In the genomic region with DNA sequence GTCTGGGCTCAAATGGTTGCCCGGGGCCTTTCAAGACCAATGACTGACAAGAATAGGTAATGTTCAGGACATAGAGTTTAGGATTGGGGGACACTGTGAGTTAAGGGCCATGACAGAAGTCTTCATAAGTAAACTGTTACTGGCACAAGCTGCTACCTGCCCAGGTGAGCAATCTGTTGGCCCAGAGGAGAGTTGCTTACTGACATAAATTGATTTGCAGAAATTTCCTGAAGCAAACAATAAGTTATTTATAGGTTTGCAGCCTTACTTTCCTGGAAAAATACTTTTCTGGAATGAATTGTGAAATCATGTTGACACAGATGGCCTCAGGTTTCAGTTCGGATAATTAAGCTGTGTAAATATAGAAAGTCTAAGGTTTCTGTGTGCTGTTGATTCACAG, we compare ENCODE assay signal across 8 cellular contexts.
DNase-seq lines count a peak whose midpoint lies in the region; ATAC-seq and TF ChIP-seq lines count a peak whose summit lies in the region.
"Not testable (repeated sequence)": the region's sequence is repeated elsewhere in the genome, so short reads cannot be mapped to it uniquely, and the experiment has no call there.

No MANE protein-coding gene starts in this region.

- not testable (repeated sequence) for H3K27me3 ChIP-seq in BLaER1, esophagus squamous epithelium

- not testable (repeated sequence) for TF ChIP-seq CTCF in HFF-Myc (IDR thresholded peaks at IDR 0.05; ENCODE audit: low read depth, low read length, missing control alignments); esophagus squamous epithelium (IDR thresholded peaks at IDR 0.05)

- H3K4me1 ChIP-seq in BLaER1, result not testable (repeated sequence)
- H3K4me1 ChIP-seq in esophagus squamous epithelium, result peaks cover 0 to 20% (median 0%) of the 10 kb centered on the region in 3 donors

- H3K4me1 Mint-ChIP-seq in activated naive CD4-positive, alpha-beta T cell treated with anti-CD3 and anti-CD28 coated beads, Interleukin-2, amount 50 U/mL, for 24 hours, result peaks cover 16% of the 10 kb centered on the region
- peaks cover 0 to 20% (median 3%) of the 10 kb centered on the region in 3 donors for H3K4me1 Mint-ChIP-seq in naive B cell
- not testable (repeated sequence) for H3K4me1 Mint-ChIP-seq in stimulated activated memory B cell treated with anti-CD40 and anti-IgM and Interleukin-4, amounts not matched to agents 10 μg/mL and 1 μg/mL and 100 μg/mL, for 72 hours

- intact Hi-C loops in esophagus squamous epithelium (cut with DNase I), result not testable (repeated sequence)

- WGBS in esophagus squamous epithelium, 2 donors, result 18 to 36% methylated on average over 2 of the region's 2 CpGs

- not testable (repeated sequence) for H3K36me3 ChIP-seq in BLaER1, esophagus squamous epithelium

- peak overlapping the region; percentile 73 for H3K4me2 ChIP-seq in BLaER1

- peak overlapping the region; percentile 47 for H3K4me3 ChIP-seq in BLaER1
- peak overlapping the region; percentile 12; the same call in 1 of the 2 replicates for H3K4me3 ChIP-seq in HFF-Myc (replicated peaks; ENCODE audit: low read depth, low read length)
- H3K4me3 ChIP-seq in esophagus squamous epithelium, result peak overlapping the region in 3 of 4 donors; percentile 27 to 52 (median 28)

- not testable (repeated sequence) for H4K20me1 ChIP-seq in BLaER1

- TF ChIP-seq POLR2A in esophagus squamous epithelium (IDR thresholded peaks at IDR 0.05), result not testable (repeated sequence)

- peak overlapping the region; percentile 69 for H3K4me3 Mint-ChIP-seq in activated naive CD4-positive, alpha-beta T cell treated with anti-CD3 and anti-CD28 coated beads, Interleukin-2, amount 50 U/mL, for 24 hours
- H3K4me3 Mint-ChIP-seq in naive B cell, result peak overlapping the region in 6 of 8 donors; percentile 9 to 90 (median 60)
- peak overlapping the region; percentile 58 for H3K4me3 Mint-ChIP-seq in stimulated activated memory B cell treated with anti-CD40 and anti-IgM and Interleukin-4, amounts not matched to agents 10 μg/mL and 1 μg/mL and 100 μg/mL, for 72 hours

- not testable (repeated sequence) for H3K9ac ChIP-seq in BLaER1

- H3K27ac ChIP-seq in BLaER1, result peak overlapping the region; percentile 41; the same call in 1 of the 2 replicates
- peak overlapping the region; percentile 59 to 76 (median 75) for H3K27ac ChIP-seq in esophagus squamous epithelium

- not testable (repeated sequence) for H3K36me3 Mint-ChIP-seq in activated naive CD4-positive, alpha-beta T cell treated with anti-CD3 and anti-CD28 coated beads, Interleukin-2, amount 50 U/mL, for 24 hours; naive B cell; stimulated activated memory B cell treated with anti-CD40 and anti-IgM and Interleukin-4, amounts not matched to agents 10 μg/mL and 1 μg/mL and 100 μg/mL, for 72 hours

- DNase-seq in HFF-Myc (ENCODE audit: extremely low read depth, low read depth); esophagus squamous epithelium (lab: John Stamatoyannopoulos, UW); naive B cell: not testable (repeated sequence)
- peak; percentile 65 to 94 for DNase-seq in NCI-H2081 (lab: John Stamatoyannopoulos, UW)
- peak; percentile 77 for DNase-seq in SHP77 treated with DMSO at 0.1 percent for 48 hours (lab: John Stamatoyannopoulos, UW)

- ATAC-seq in naive B cell (ENCODE audit: low read depth in 2 of 2); stimulated activated memory B cell treated with anti-CD40 and anti-IgM and Interleukin-4, amounts not matched to agents 10 μg/mL and 1 μg/mL and 100 μg/mL, for 72 hours: not testable (repeated sequence)

- not testable (repeated sequence) for H3K27me3 Mint-ChIP-seq in activated naive CD4-positive, alpha-beta T cell treated with anti-CD3 and anti-CD28 coated beads, Interleukin-2, amount 50 U/mL, for 24 hours; naive B cell; stimulated activated memory B cell treated with anti-CD40 and anti-IgM and Interleukin-4, amounts not matched to agents 10 μg/mL and 1 μg/mL and 100 μg/mL, for 72 hours

- not testable (repeated sequence) for H3K9me3 ChIP-seq in BLaER1, esophagus squamous epithelium

- H3K9me3 Mint-ChIP-seq in activated naive CD4-positive, alpha-beta T cell treated with anti-CD3 and anti-CD28 coated beads, Interleukin-2, amount 50 U/mL, for 24 hours; naive B cell; stimulated activated memory B cell treated with anti-CD40 and anti-IgM and Interleukin-4, amounts not matched to agents 10 μg/mL and 1 μg/mL and 100 μg/mL, for 72 hours: not testable (repeated sequence)

- H3K27ac Mint-ChIP-seq in activated naive CD4-positive, alpha-beta T cell treated with anti-CD3 and anti-CD28 coated beads, Interleukin-2, amount 50 U/mL, for 24 hours, result peak overlapping the region; percentile 85
- H3K27ac Mint-ChIP-seq in naive B cell, result peak overlapping the region in 3 of 6 donors; percentile 12 to 84 (median 74)
- not testable (repeated sequence) for H3K27ac Mint-ChIP-seq in stimulated activated memory B cell treated with anti-CD40 and anti-IgM and Interleukin-4, amounts not matched to agents 10 μg/mL and 1 μg/mL and 100 μg/mL, for 72 hours
